ENCODE assay signal across 11 cellular contexts in genomic region chr13:41577437-41577836, GRCh38.
DNase-seq lines count a peak whose midpoint lies in the region; ATAC-seq and TF ChIP-seq lines count a peak whose summit lies in the region.
"Had no signal": no experiment of that assay in that cellular context is flagged by ENCODE, and none has a peak within 500 bp of the region (broad histone marks: within the 10 kb centered on the region; RNA-seq: fewer than 3 reads in every experiment).

No MANE protein-coding gene starts in this region.

- H3K36me3 ChIP-seq in breast epithelium (no peaks in the 10 kb centered on the region), left lung (no peaks in the 10 kb centered on the region), upper lobe of left lung (no peaks in the 10 kb centered on the region), A673 (ENCODE audit: insufficient read depth, low read length, poor library complexity, severe bottlenecking) (no peaks in the 10 kb centered on the region)

- H3K4me1 Mint-ChIP-seq in activated T-cell treated with anti-CD3 and anti-CD28 coated beads, Interleukin-2, amount 50 U/mL, for 72 hours (ENCODE audit: low read depth), result no peaks in the 10 kb centered on the region

- TF ChIP-seq CTCF in breast epithelium (IDR thresholded peaks at IDR 0.05), result no peak
- no peak for TF ChIP-seq CTCF in left lung (IDR thresholded peaks at IDR 0.05)
- no peak for TF ChIP-seq CTCF in upper lobe of left lung (IDR thresholded peaks at IDR 0.05)
- TF ChIP-seq CTCF in A673 (conservative IDR thresholded peaks at IDR 0.05; ENCODE audit: low read depth, low read length), result no peak

- H3K27ac ChIP-seq in breast epithelium (peak overlapping the region; percentile 47 to 55), left lung (peak overlapping the region; percentile 9 to 67), upper lobe of left lung (peak overlapping the region in 3 of 4 donors; percentile 14 to 71 (median 26)), A673 (ENCODE audit: low read depth, low read length, poor library complexity, severe bottlenecking) (no peak overlapping the region)

- no peak overlapping the region for H3K4me3 Mint-ChIP-seq in activated T-cell treated with anti-CD3 and anti-CD28 coated beads, Interleukin-2, amount 50 U/mL, for 72 hours

- H3K27me3 ChIP-seq in breast epithelium, result no peaks in the 10 kb centered on the region
- H3K27me3 ChIP-seq in left lung, result no peaks in the 10 kb centered on the region
- H3K27me3 ChIP-seq in upper lobe of left lung, result no peaks in the 10 kb centered on the region
- no peaks in the 10 kb centered on the region for H3K27me3 ChIP-seq in A673 (replicated peaks; ENCODE audit: insufficient read depth, low read depth, low read length, poor library complexity)

- no peak for DNase-seq in activated T-cell treated with anti-CD3 and anti-CD28 coated beads, Interleukin-2, amount 50 U/mL, for 72 hours
- no peak for DNase-seq in activated T-cell treated with anti-CD3 and anti-CD28 coated beads, Interleukin-2, amount 50 U/mL, for 1 hour
- DNase-seq in breast epithelium (ENCODE audit: low spot score in 2 of 2) (peak in 1 of 2 donors; percentile 26), left lung (peak in 1 of 2 donors; percentile 66), upper lobe of left lung (peak in 1 of 2 donors; percentile 85), cortex of kidney (lab: John Stamatoyannopoulos, UW) (no peak), A673 (ENCODE audit: low spot score) (no peak), Ammon's horn (ENCODE audit: low spot score) (no peak)
- DNase-seq: AML-193, left colon had no signal

- no TSS peak for BruUV-seq in A673 (replicated peaks; lab: Mats Ljungman, UMichigan)

- peaks cover 6 to 15% of the 10 kb centered on the region in 2 donors for H3K36me3 Mint-ChIP-seq in activated T-cell treated with anti-CD3 and anti-CD28 coated beads, Interleukin-2, amount 50 U/mL, for 72 hours (ENCODE audit: insufficient read depth in 2 of 2)

- H3K9me3 Mint-ChIP-seq in activated T-cell treated with anti-CD3 and anti-CD28 coated beads, Interleukin-2, amount 50 U/mL, for 72 hours, result no peaks in the 10 kb centered on the region

- CTCF ChIA-PET in A673 (lab: Charles Lee), result no interaction called here

- no peaks in the 10 kb centered on the region for H3K27me3 Mint-ChIP-seq in activated T-cell treated with anti-CD3 and anti-CD28 coated beads, Interleukin-2, amount 50 U/mL, for 72 hours (ENCODE audit: low read depth)

- H3K9me3 ChIP-seq in breast epithelium (no peaks in the 10 kb centered on the region), left lung (no peaks in the 10 kb centered on the region), upper lobe of left lung (no peaks in the 10 kb centered on the region), A673 (ENCODE audit: low read depth, low read length, poor library complexity, severe bottlenecking) (no peaks in the 10 kb centered on the region)
- H3K9me3 ChIP-seq: HAP-1 had no signal

- 12 to 20% methylated on average over 4 of the region's 4 CpGs for WGBS in upper lobe of left lung, 2 donors

- ATAC-seq in activated T-cell treated with anti-CD3 and anti-CD28 coated beads, Interleukin-2, amount 50 U/mL, for 72 hours (replicated peaks in 1 of 2), result no peak
- ATAC-seq in left lung, result peak; percentile 96
- peak; percentile 80 to 89 for ATAC-seq in upper lobe of left lung (ENCODE audit: low FRiP score in 2 of 2)
- ATAC-seq: left colon had no signal

- H3K27ac Mint-ChIP-seq in activated T-cell treated with anti-CD3 and anti-CD28 coated beads, Interleukin-2, amount 50 U/mL, for 72 hours, result peak overlapping the region; percentile 31

- POLR2A ChIA-PET in A673 (lab: Charles Lee; ENCODE audit: low non-redundant PET), result no interaction called here

- TF ChIP-seq EP300 in upper lobe of left lung (IDR thresholded peaks at IDR 0.05), result peak in 1 of 4 donors; percentile 28

- H3K4me3 ChIP-seq in breast epithelium (peak overlapping the region in 2 of 3 donors; percentile 1 to 45), left lung (no peak overlapping the region), upper lobe of left lung (no peak overlapping the region), A673 (ENCODE audit: low read depth, low read length, poor library complexity, severe bottlenecking) (no peak overlapping the region)
- H3K4me3 ChIP-seq: HAP-1 had no signal

- intact Hi-C loops in breast epithelium (cut with DNase I; ENCODE audit: low total_unique reads) (no loop called here), left lung (cut with DNase I) (no loop called here), A673 (cut with micrococcal nuclease; ENCODE audit: unreplicated experiment) (no loop called here)

- no peaks in the 10 kb centered on the region for H3K4me1 ChIP-seq in breast epithelium
- peaks cover 2 to 17% of the 10 kb centered on the region in 2 donors for H3K4me1 ChIP-seq in left lung
- peaks cover 0 to 13% (median 8%) of the 10 kb centered on the region in 4 donors for H3K4me1 ChIP-seq in upper lobe of left lung
- no peaks in the 10 kb centered on the region for H3K4me1 ChIP-seq in A673 (ENCODE audit: insufficient read depth, low read length, poor library complexity, severe bottlenecking)
- H3K4me1 ChIP-seq: HAP-1 had no signal

- TF ChIP-seq POLR2A in breast epithelium (IDR thresholded peaks at IDR 0.05), result no peak
- TF ChIP-seq POLR2A in upper lobe of left lung (IDR thresholded peaks at IDR 0.05), result no peak

Comparison
In these comparisons a context has a peak if more than half of its experiments do, and no peak if none do; other contexts are left out.
1. ATAC-seq: peak in left lung (single experiment) and upper lobe of left lung (2 of 2); none in activated T-cell treated with anti-CD3 and anti-CD28 coated beads, Interleukin-2, amount 50 U/mL, for 72 hours (0 of 2).
2. H3K4me3 ChIP-seq: peak in breast epithelium (2 of 3); none in left lung (0 of 2), upper lobe of left lung (0 of 4) and A673 (single experiment).